In genomic region chr2:11598228-11598731, GRCh38 we compare ENCODE assay signal across 15 cellular contexts.
DNase-seq lines count a peak whose midpoint lies in the region; ATAC-seq, FAIRE-seq and TF ChIP-seq lines count a peak whose summit lies in the region.
"Had no signal": no experiment of that assay in that cellular context is flagged by ENCODE, and none has a peak within 500 bp of the region (broad histone marks: within the 10 kb centered on the region; RNA-seq: fewer than 3 reads in every experiment).

No MANE protein-coding gene starts in this region.

- H3K79me2 ChIP-seq in HepG2 (ENCODE audit: insufficient read depth, low read length) = no peaks in the 10 kb centered on the region

- no peak overlapping the region for H3K27ac ChIP-seq in HepG2 (ENCODE audit: extremely low read length, insufficient read depth, low read length)
- H3K27ac ChIP-seq: Peyer's patch had no signal

- H3K4me1 ChIP-seq in HepG2 (ENCODE audit: insufficient read depth, low read length) = peaks cover 4% of the 10 kb centered on the region; the same call in 1 of the 2 replicates
- H3K4me1 ChIP-seq in HAP-1 = no peaks in the 10 kb centered on the region
- H3K4me1 ChIP-seq: Peyer's patch had no signal

- POLR2A ChIA-PET in HepG2 (lab: Yijun Ruan, JAX) = no interaction called here
- POLR2A ChIA-PET in activated CD8-positive, alpha-beta T cell treated with anti-CD3 and anti-CD28 coated beads, Interleukin-2, amount 10 ng/mL, durations not matched to agents 7 days and 5 days (lab: Charles Lee) = no interaction called here

- CTCF ChIA-PET in HepG2 (lab: Yijun Ruan, JAX; ENCODE audit: low intra/inter-chr PET ratio, low total read pairs) = no interaction called here
- CTCF ChIA-PET in activated CD8-positive, alpha-beta T cell treated with anti-CD3 and anti-CD28 coated beads, Interleukin-2, amount 10 ng/mL, durations not matched to agents 7 days and 5 days (lab: Charles Lee) = no interaction called here

- H3K9me3 ChIP-seq in HepG2 (ENCODE audit: low read length) (no peaks in the 10 kb centered on the region), HAP-1 (no peaks in the 10 kb centered on the region)
- H3K9me3 ChIP-seq: Peyer's patch had no signal

- intact Hi-C loops in HepG2 (cut with micrococcal nuclease; ENCODE audit: unreplicated experiment) = no loop called here

- TF ChIP-seq CTCF in HepG2 (CRISPR knock-in tag; IDR thresholded peaks at IDR 0.05) = no peak

- H4K20me1 ChIP-seq in HepG2 (ENCODE audit: insufficient read depth, low read length) = peaks cover 3% of the 10 kb centered on the region; the same call in 1 of the 2 replicates

- H3K4me3 ChIP-seq in HepG2 (replicated peaks in 1 of 3; ENCODE audit: insufficient read depth in 1 of 3, low read depth in 2 of 3, low read length in 3 of 3) (no peak overlapping the region), HAP-1 (no peak overlapping the region)
- H3K4me3 ChIP-seq: Peyer's patch had no signal

- H3K4me2 ChIP-seq in HepG2 (ENCODE audit: low read depth, low read length) = no peak overlapping the region

- no peaks in the 10 kb centered on the region for H3K9me3 Mint-ChIP-seq in activated CD8-positive, alpha-beta T cell treated with anti-CD3 and anti-CD28 coated beads, Interleukin-2, amount 10 ng/mL, durations not matched to agents 7 days and 5 days (ENCODE audit: insufficient read depth)
- H3K9me3 Mint-ChIP-seq: activated T-helper 2 cell treated with anti-CD3 and anti-CD28 coated beads, Interferon-gamma antibody, Interleukin-2, Interleukin-4, amounts not matched to agents 10 μg/mL and 5 μg/mL and 100 μg/mL, durations not matched to agents 14 hours and 24 hours and 36 hours; T-cell; WTC11 had no signal

- no peak for TF ChIP-seq POLR2A in HepG2 (IDR thresholded peaks at IDR 0.05; ENCODE audit: insufficient read depth in 1 of 2, low read depth in 2 of 2, low read length in 2 of 2)

- no peak; the same call in 2 of the 3 replicates for ATAC-seq in HepG2
- no peak for ATAC-seq in HG03442 (IDR thresholded peaks at IDR 0.05; ENCODE audit: unreplicated experiment)
- no peak for ATAC-seq in activated CD8-positive, alpha-beta T cell treated with anti-CD3 and anti-CD28 coated beads, Interleukin-2, amount 10 ng/mL, durations not matched to agents 7 days and 5 days
- ATAC-seq: T-cell, WTC11 had no signal

- H3K27ac Mint-ChIP-seq in activated CD8-positive, alpha-beta T cell treated with anti-CD3 and anti-CD28 coated beads, Interleukin-2, amount 10 ng/mL, durations not matched to agents 7 days and 5 days = no peak overlapping the region
- H3K27ac Mint-ChIP-seq: activated T-helper 2 cell treated with anti-CD3 and anti-CD28 coated beads, Interferon-gamma antibody, Interleukin-2, Interleukin-4, amounts not matched to agents 10 μg/mL and 5 μg/mL and 100 μg/mL, durations not matched to agents 14 hours and 24 hours and 36 hours; T-cell; WTC11 had no signal

- H3K27me3 Mint-ChIP-seq in activated CD8-positive, alpha-beta T cell treated with anti-CD3 and anti-CD28 coated beads, Interleukin-2, amount 10 ng/mL, durations not matched to agents 7 days and 5 days (ENCODE audit: low read depth) = no peaks in the 10 kb centered on the region

- in situ Hi-C loops in HepG2 (cut with HindIII; ENCODE audit: extremely low pct_ligation_motif_present, low pct_unique_long_range_greater_than_20kb) = no loop called here
- in situ Hi-C loops in ACHN (cut with HindIII; ENCODE audit: low pct_ligation_motif_present, low pct_unique_long_range_greater_than_20kb, low sequenced_read_pairs) = no loop called here
- in situ Hi-C loops in HAP-1 (cut with MboI; ENCODE audit: low sequenced_read_pairs) = loop anchor here (25.0 kb wide), 1 partner anchor 761 kb away; no protein-coding TSS in a partner anchor

- H3K36me3 ChIP-seq in HepG2 (replicated peaks in 1 of 2; ENCODE audit: control insufficient read depth in 1 of 2, insufficient read depth in 2 of 2, low read length in 2 of 2) = peaks cover 67 to 90% of the 10 kb centered on the region in 2 experiments
- no peaks in the 10 kb centered on the region for H3K36me3 ChIP-seq in HAP-1 (replicated peaks)
- H3K36me3 ChIP-seq: Peyer's patch had no signal

- no peak overlapping the region for H3K9ac ChIP-seq in HepG2 (ENCODE audit: insufficient read depth, low read depth, low read length)

- H3K27me3 ChIP-seq in HepG2 (ENCODE audit: control insufficient read depth in 1 of 2, insufficient read depth in 2 of 2, low read length in 2 of 2) (no peaks in the 10 kb centered on the region), HAP-1 (ENCODE audit: low read depth) (no peaks in the 10 kb centered on the region)
- H3K27me3 ChIP-seq: Peyer's patch had no signal

- no peak for TF ChIP-seq RAD21 in HepG2 (CRISPR knock-in tag; IDR thresholded peaks at IDR 0.05)

- TF ChIP-seq EP300 in HepG2 (IDR thresholded peaks at IDR 0.05; ENCODE audit: low read depth in 2 of 2, low read length in 2 of 2) (no peak), HepG2 (CRISPR knock-in tag; IDR thresholded peaks at IDR 0.05; ENCODE audit: borderline replicate concordance) (no peak)

- no peak overlapping the region for H2AFZ ChIP-seq in HepG2 (ENCODE audit: low read length)

- FAIRE-seq in HepG2 (lab: Jason Lieb, UNC) = no peak

- DNase-seq in DMS53 (lab: John Stamatoyannopoulos, UW) (peak; percentile 59), M059J (ENCODE audit: low read depth) (peak; percentile 26), OCI-M1 (lab: John Stamatoyannopoulos, UW) (peak; percentile 58), HepG2 (ENCODE audit: low spot score) (no peak), ACHN (no peak), HAP-1 (ENCODE audit: low spot score in 2 of 2) (no peak)
- no peak for DNase-seq in activated CD8-positive, alpha-beta T cell treated with anti-CD3 and anti-CD28 coated beads, Interleukin-2, amount 10 ng/mL, durations not matched to agents 7 days and 5 days
- DNase-seq: activated CD8-positive, alpha-beta memory T cell treated with anti-CD3 and anti-CD28 coated beads for 24 hours; DMS79; NCI-H446; Peyer's patch; T-cell had no signal

- no peaks in the 10 kb centered on the region for H3K4me1 Mint-ChIP-seq in activated CD8-positive, alpha-beta T cell treated with anti-CD3 and anti-CD28 coated beads, Interleukin-2, amount 10 ng/mL, durations not matched to agents 7 days and 5 days (ENCODE audit: low read depth)
- H3K4me1 Mint-ChIP-seq: T-cell had no signal

- BruUV-seq in HepG2 (replicated peaks; lab: Mats Ljungman, UMichigan) = no TSS peak

- H3K36me3 Mint-ChIP-seq in activated CD8-positive, alpha-beta T cell treated with anti-CD3 and anti-CD28 coated beads, Interleukin-2, amount 10 ng/mL, durations not matched to agents 7 days and 5 days (ENCODE audit: low read depth) = no peaks in the 10 kb centered on the region
- H3K36me3 Mint-ChIP-seq: T-cell had no signal

- WGBS in HepG2 (ENCODE audit: low lambda C conversion rate) = 87% methylated on average over 9 of the region's 9 CpGs

- H3K4me3 Mint-ChIP-seq in activated CD8-positive, alpha-beta T cell treated with anti-CD3 and anti-CD28 coated beads, Interleukin-2, amount 10 ng/mL, durations not matched to agents 7 days and 5 days = no peak overlapping the region
- H3K4me3 Mint-ChIP-seq: T-cell, WTC11 had no signal

TF ChIP-seq in HepG2, 621 proteins besides CTCF, POLR2A, EP300 and RAD21 (continues in another document):
- 0 out of 2 replicates have a peak, but pooled peaks have one; percentile 1 for TF ChIP-seq ZBTB2 (CRISPR knock-in tag; IDR thresholded peaks at IDR 0.05; ENCODE audit: low read depth)
- no peak for TF ChIP-seq DNMT3B (CRISPR knock-in tag; conservative IDR thresholded peaks at IDR 0.05)

Comparison
In these comparisons a context has a peak if more than half of its experiments do, and no peak if none do; other contexts are left out.
1. DNase-seq: peak in DMS53 (single experiment), M059J (single experiment) and OCI-M1 (single experiment); none in HepG2 (single experiment), ACHN (single experiment), HAP-1 (0 of 2) and activated CD8-positive, alpha-beta T cell treated with anti-CD3 and anti-CD28 coated beads, Interleukin-2, amount 10 ng/mL, durations not matched to agents 7 days and 5 days (single experiment).